ENCODE assay signal across 8 cellular contexts in genomic region chr12:27334052-27334720, GRCh38. TPM values are rescaled to one million over a fixed set of nuclear protein-coding genes. Genes with fewer than 3 reads are reported as not detected.
DNase-seq lines count a peak whose midpoint lies in the region; ATAC-seq lines count a peak whose summit lies in the region.

No MANE protein-coding gene starts in this region.

- in situ Hi-C loops in KBM-7 (cut with MboI; ENCODE audit: low pct_unique_long_range_greater_than_20kb, low sequenced_read_pairs): no loop called here

- H3K9me3 ChIP-seq in ES-I3 (ENCODE audit: control insufficient read depth, insufficient read depth, low read length) (no peaks in the 10 kb centered on the region), adipocyte (ENCODE audit: control insufficient read depth, low read length) (no peaks in the 10 kb centered on the region), mucosa of stomach (ENCODE audit: control insufficient read depth, low read length) (no peaks in the 10 kb centered on the region)

- peaks cover 10% of the 10 kb centered on the region for H3K4me1 ChIP-seq in ES-I3 (ENCODE audit: insufficient read depth, low read length)
- H3K4me1 ChIP-seq in adipocyte (ENCODE audit: control insufficient read depth, insufficient read depth, low read length): peaks cover 27% of the 10 kb centered on the region
- H3K4me1 ChIP-seq in mucosa of stomach (ENCODE audit: control insufficient read depth, insufficient read depth, low read length): peaks cover 57% of the 10 kb centered on the region

- DNase-seq in adipocyte (ENCODE audit: low read depth): no peak
- no peak for DNase-seq in ureter (ENCODE audit: low spot score)
- DNase-seq in KBM-7: no peak

- H3K4me3 ChIP-seq in adipocyte (ENCODE audit: low read length): peak overlapping the region; percentile 84
- H3K4me3 ChIP-seq in mucosa of stomach (ENCODE audit: low read length): peak overlapping the region; percentile 64

- H3K27me3 ChIP-seq in adipocyte (replicated peaks; ENCODE audit: control insufficient read depth, insufficient read depth, low read length) (no peaks in the 10 kb centered on the region), mucosa of stomach (ENCODE audit: control insufficient read depth, insufficient read depth, low read length) (no peaks in the 10 kb centered on the region)

- H3K36me3 ChIP-seq in ES-I3 (ENCODE audit: insufficient read depth, low read length): no peaks in the 10 kb centered on the region
- H3K36me3 ChIP-seq in adipocyte (ENCODE audit: control insufficient read depth, insufficient read depth, low read length, severe bottlenecking): no peaks in the 10 kb centered on the region
- H3K36me3 ChIP-seq in mucosa of stomach (ENCODE audit: control insufficient read depth, insufficient read depth, low read length): no peaks in the 10 kb centered on the region

- peak; percentile 23 for ATAC-seq in HG03095 (IDR thresholded peaks at IDR 0.05; ENCODE audit: unreplicated experiment)
- no peak for ATAC-seq in GM19328 (IDR thresholded peaks at IDR 0.05; ENCODE audit: unreplicated experiment)
- ATAC-seq in HG03442 (IDR thresholded peaks at IDR 0.05; ENCODE audit: unreplicated experiment): no peak

- H3K9ac ChIP-seq in ES-I3 (ENCODE audit: low read depth, low read length) (peak overlapping the region; percentile 84), adipocyte (ENCODE audit: low read length) (no peak overlapping the region), mucosa of stomach (ENCODE audit: low read length) (peak overlapping the region; percentile 81)

RNA-seq across cellular contexts. Expression of gene BMAL2, which starts 1.6 kb away (rescaled TPM):
- 7.6 TPM for total RNA-seq in ureter
